22 cellular contexts compared by ENCODE assay signal in the genomic region with DNA sequence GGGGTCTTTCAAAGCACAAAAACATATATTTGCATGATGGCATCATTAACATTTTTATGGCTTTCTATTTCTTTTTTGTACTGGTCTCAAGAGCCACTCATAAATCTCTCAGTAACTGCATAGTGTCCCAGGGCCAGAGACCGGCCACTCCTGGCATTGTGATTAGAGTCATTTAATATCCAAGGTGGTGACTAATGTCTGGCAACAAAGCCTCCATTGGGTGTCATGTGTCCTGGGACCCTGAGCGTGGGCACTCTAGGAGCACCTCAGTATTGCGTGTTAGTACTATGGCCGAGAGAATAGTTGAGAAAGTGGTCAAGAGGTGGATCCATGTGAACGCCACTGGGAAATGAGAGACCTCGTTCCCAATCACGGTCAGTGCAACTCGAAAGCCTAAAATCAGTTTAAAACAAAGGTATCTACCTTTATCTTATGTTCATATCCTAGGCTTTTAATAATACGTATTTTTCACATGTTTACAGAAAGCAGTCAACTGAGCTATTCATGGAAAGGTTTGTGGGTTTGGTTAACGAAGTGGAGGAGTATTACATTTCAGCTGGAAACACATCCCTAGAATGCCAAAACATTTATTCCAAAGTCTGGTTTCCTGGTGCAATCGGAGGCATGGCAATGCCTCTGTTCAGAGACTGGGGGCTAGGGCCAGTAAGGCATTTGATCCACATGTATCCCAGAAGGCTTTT. TPM values are rescaled to one million over a fixed set of nuclear protein-coding genes. Genes with fewer than 3 reads are reported as not detected.
"Had no signal": no experiment of that assay in that cellular context is flagged by ENCODE, and none has a peak within 500 bp of the region (broad histone marks: within the 10 kb centered on the region; RNA-seq: fewer than 3 reads in every experiment).

No MANE protein-coding gene starts in this region.

- H3K36me3 ChIP-seq: colonic mucosa, esophagus squamous epithelium, neural progenitor cell had no signal

- H3K9me3 ChIP-seq: body of pancreas, colonic mucosa, esophagus squamous epithelium had no signal

- H3K27ac ChIP-seq: body of pancreas, colonic mucosa, esophagus squamous epithelium, neural progenitor cell, parathyroid adenoma had no signal

- DNase-seq: activated B cell treated with CpG ODN at 0.5 μM for 24 hours; activated CD4-positive, alpha-beta T cell treated with anti-CD3 and anti-CD28 coated beads for 48 hours; activated CD8-positive, alpha-beta T cell treated with anti-CD3 and anti-CD28 coated beads for 36 hours; activated effector memory CD4-positive, alpha-beta T cell treated with anti-CD3 and anti-CD28 coated beads, Interleukin-2, amount 50 U/mL, for 16 hours; activated T-cell treated with anti-CD3 and anti-CD28 coated beads, Interleukin-2, amount 50 U/mL, for 4 hours; central memory CD4-positive, alpha-beta T cell; colonic mucosa; esophagus squamous epithelium; foreskin melanocyte; immature natural killer cell; naive B cell; small intestine; stimulated activated CD4-positive, alpha-beta T cell treated with anti-CD3 and anti-CD28 coated beads, Interleukin-4, amount 100 ng/mL, for 4 hours; stimulated activated CD8-positive, alpha-beta memory T cell treated with anti-CD3 and anti-CD28 coated beads, Interleukin-4, amount 100 ng/mL, for 48 hours; stimulated activated naive CD4-positive, alpha-beta T cell treated with Interleukin-2 at 50 U/mL for 16 hours; SW 1271 had no signal

- H3K4me3 ChIP-seq: body of pancreas, colonic mucosa, lung, neural progenitor cell had no signal

- H3K79me2 ChIP-seq: parathyroid adenoma had no signal

- H2AFZ ChIP-seq: neural progenitor cell, parathyroid adenoma had no signal

- H3K4me1 ChIP-seq: colonic mucosa, parathyroid adenoma had no signal

- H3K9ac ChIP-seq: neural progenitor cell, parathyroid adenoma had no signal

- H3K4me2 ChIP-seq: neural progenitor cell had no signal

RNA-seq across cellular contexts. Expression of gene ESR1, which starts 2.7 kb away (rescaled TPM):
- total RNA-seq: endothelial cell of umbilical vein, mesothelial cell of epicardium had no signal
- polyA plus RNA-seq: immature natural killer cell had no signal
